8 cellular contexts compared by ENCODE assay signal in the genomic region with DNA sequence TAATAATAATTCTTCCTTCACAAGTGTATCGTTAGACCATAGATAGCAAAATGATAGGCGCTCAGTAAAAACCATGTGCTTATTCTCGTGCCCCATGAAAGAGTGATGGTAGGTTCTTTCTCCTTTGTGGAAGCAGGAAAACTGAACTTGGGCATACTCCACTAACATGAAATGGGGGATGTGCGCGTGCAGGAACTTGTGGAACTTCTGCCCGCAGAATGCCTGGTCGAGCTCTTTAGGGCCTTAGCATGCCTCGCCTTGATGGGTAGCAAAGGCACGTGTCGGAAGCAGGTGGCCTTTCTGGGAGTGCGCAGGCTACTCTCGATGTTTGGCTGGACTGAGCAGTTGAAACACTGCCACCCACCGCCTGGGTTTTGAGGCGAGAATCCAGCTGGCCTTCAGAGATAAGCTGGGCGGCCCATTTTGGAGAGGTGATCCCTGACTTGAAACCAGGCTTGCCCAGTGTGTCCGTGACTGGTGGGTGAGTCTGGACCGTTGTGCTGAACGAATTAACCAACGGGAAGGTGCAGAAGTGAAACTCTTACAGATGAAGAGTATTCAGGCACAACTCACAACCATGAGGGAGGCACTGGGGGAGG. TPM values are rescaled to one million over a fixed set of nuclear protein-coding genes. Genes with fewer than 3 reads are reported as not detected.
DNase-seq lines count a peak whose midpoint lies in the region; ATAC-seq and TF ChIP-seq lines count a peak whose summit lies in the region.

No MANE protein-coding gene starts in this region.

- H3K4me3 ChIP-seq in HAP-1 (peak overlapping the region; percentile 73), lower leg skin (ENCODE audit: low read depth, poor library complexity, severe bottlenecking) (peak overlapping the region; percentile 44)

- H3K4me3 Mint-ChIP-seq in activated CD4-positive, alpha-beta T cell treated with anti-CD3 and anti-CD28 coated beads for 36 hours: peak overlapping the region; percentile 83

- no peaks in the 10 kb centered on the region for H3K27me3 Mint-ChIP-seq in activated CD4-positive, alpha-beta T cell treated with anti-CD3 and anti-CD28 coated beads for 36 hours

- H3K9me3 Mint-ChIP-seq in activated CD4-positive, alpha-beta T cell treated with anti-CD3 and anti-CD28 coated beads for 36 hours (ENCODE audit: low read depth): no peaks in the 10 kb centered on the region

- H3K36me3 ChIP-seq in HAP-1 (replicated peaks): peaks cover 5% of the 10 kb centered on the region

- TF ChIP-seq CTCF in lower leg skin (IDR thresholded peaks at IDR 0.05): no peak

- peaks cover 3% of the 10 kb centered on the region for H3K36me3 Mint-ChIP-seq in activated CD4-positive, alpha-beta T cell treated with anti-CD3 and anti-CD28 coated beads for 36 hours (ENCODE audit: low read depth)

- no peaks in the 10 kb centered on the region for H3K27me3 ChIP-seq in HAP-1 (ENCODE audit: low read depth)

- H3K4me1 ChIP-seq in HAP-1: peaks cover 14% of the 10 kb centered on the region

- ATAC-seq in activated CD4-positive, alpha-beta T cell treated with anti-CD3 and anti-CD28 coated beads for 36 hours: no peak

- 11% methylated on average over 17 to 19 of the region's 19 CpGs for WGBS in lower leg skin, 2 donors

- in situ Hi-C loops in HAP-1 (cut with MboI; ENCODE audit: low sequenced_read_pairs): no loop called here

- DNase-seq in DMS 273 treated with DMSO at 0.1 percent for 48 hours (lab: John Stamatoyannopoulos, UW) (peak; percentile 50), HAP-1 (ENCODE audit: low spot score in 2 of 2) (peak; percentile 47 to 70), NCI-H2029 (lab: John Stamatoyannopoulos, UW) (peak; percentile 65), ecto neural progenitor cell (ENCODE audit: low spot score) (peak; percentile 64), lower leg skin (ENCODE audit: low spot score in 2 of 2) (peak; percentile 31 to 88), epidermal melanocyte (ENCODE audit: insufficient read length, low spot score) (no peak)
- peak; percentile 45 for DNase-seq in activated CD4-positive, alpha-beta T cell treated with anti-CD3 and anti-CD28 coated beads for 36 hours
- peak; percentile 42 for DNase-seq in stimulated activated CD8-positive, alpha-beta memory T cell treated with anti-CD3 and anti-CD28 coated beads, Interleukin-4, amount 100 ng/mL, for 48 hours

- peaks cover 15% of the 10 kb centered on the region for H3K4me1 Mint-ChIP-seq in activated CD4-positive, alpha-beta T cell treated with anti-CD3 and anti-CD28 coated beads for 36 hours

- POLR2A ChIA-PET in activated CD4-positive, alpha-beta T cell treated with anti-CD3 and anti-CD28 coated beads for 36 hours (lab: Charles Lee): interaction anchor here (0.9 to 1.2 kb wide), 3 partner anchors 56 to 501 kb away, joined by 4 to 5 read pairs (median 5); a partner anchor contains a TSS

- TF ChIP-seq POLR2A in lower leg skin (IDR thresholded peaks at IDR 0.05): no peak

- peak overlapping the region; percentile 91 for H3K27ac Mint-ChIP-seq in activated CD4-positive, alpha-beta T cell treated with anti-CD3 and anti-CD28 coated beads for 36 hours

- H3K9me3 ChIP-seq in HAP-1: no peaks in the 10 kb centered on the region

- CTCF ChIA-PET in activated CD4-positive, alpha-beta T cell treated with anti-CD3 and anti-CD28 coated beads for 36 hours (lab: Charles Lee): interaction anchor here (0.6 to 1.3 kb wide), 6 partner anchors 16 to 1341 kb away, joined by 3 to 4 read pairs (median 3); a partner anchor contains a TSS

- intact Hi-C loops in activated CD4-positive, alpha-beta T cell treated with anti-CD3 and anti-CD28 coated beads for 36 hours (cut with DNase I, micrococcal nuclease): loop anchor here (1.0 to 10.0 kb wide), 11 partner anchors 20 to 1764 kb away; a partner anchor contains a TSS
- intact Hi-C loops in lower leg skin (cut with DNase I; ENCODE audit: low total_unique reads): no loop called here

RNA-seq across cellular contexts. Expression of a gene that starts 0.8 kb away (rescaled TPM):
- 10 to 100 TPM; 45.3 to 51.8 TPM for total RNA-seq in activated CD4-positive, alpha-beta T cell treated with anti-CD3 and anti-CD28 coated beads for 36 hours
- total RNA-seq in lower leg skin: 10 to 100 TPM; 12.6 to 40.1 (median 27.3) TPM

RNA-seq across cellular contexts. Expression of a gene that starts 54.8 kb away (rescaled TPM):
- total RNA-seq in activated CD4-positive, alpha-beta T cell treated with anti-CD3 and anti-CD28 coated beads for 36 hours: 10 to 100 TPM; 39.5 to 48.3 TPM
- total RNA-seq in lower leg skin: 10 to 100 TPM; 26.9 to 38.0 (median 30.4) TPM
